Comparison of ENCODE assay signal across 8 cellular contexts in genomic region chr3:53160660-53161344, GRCh38. TPM values are rescaled to one million over a fixed set of nuclear protein-coding genes. Genes with fewer than 3 reads are reported as not detected.
DNase-seq lines count a peak whose midpoint lies in the region; ATAC-seq and TF ChIP-seq lines count a peak whose summit lies in the region.

PRKCD (plus strand) TSS chr3:53161209; CDS start chr3:53178423, 17,214 bp downstream.

- no peak for TF ChIP-seq EP300 in stomach (IDR thresholded peaks at IDR 0.05)

- WGBS in stomach, 5 donors = 0 to 2% (median 0%) methylated on average over 15 to 68 of the region's 69 CpGs

- DNase-seq in COLO829 (ENCODE audit: low spot score) (peak; percentile 91), RPMI7951 (ENCODE audit: low read depth) (peak; percentile 93), fibroblast of villous mesenchyme (ENCODE audit: low read depth) (peak; percentile 78), neural crest cell (ENCODE audit: low read depth, low spot score) (peak; percentile 39), stomach (peak; percentile 91)
- peak; percentile 74 for DNase-seq in activated effector memory CD4-positive, alpha-beta T cell treated with Interleukin-2 at 50 U/mL for 16 hours

- no peaks in the 10 kb centered on the region for H3K36me3 Mint-ChIP-seq in neural crest cell (ENCODE audit: low read depth)

- peak within 1 kb of the TSS; percentile 91 to 96 (median 95) for H3K27ac ChIP-seq in stomach

- intact Hi-C loops in stomach (cut with DNase I; ENCODE audit: low total_unique reads) = no loop called here

- H3K4me1 ChIP-seq in stomach = peaks cover 55 to 88% (median 84%) of the 10 kb centered on the region in 4 donors

- H3K36me3 ChIP-seq in stomach = peaks cover 0 to 7% (median 3%) of the 10 kb centered on the region in 4 donors

- no peaks in the 10 kb centered on the region for H3K9me3 Mint-ChIP-seq in neural crest cell

- no peak within 1 kb of the TSS for H3K27ac Mint-ChIP-seq in neural crest cell (ENCODE audit: unreplicated experiment)

- ATAC-seq in GM19395 (IDR thresholded peaks at IDR 0.05; ENCODE audit: unreplicated experiment) (peak; percentile 50), HG03571 (IDR thresholded peaks at IDR 0.05; ENCODE audit: unreplicated experiment) (peak; percentile 55)

- TF ChIP-seq POLR2A in stomach (IDR thresholded peaks at IDR 0.05) = peak in 1 of 4 donors; percentile 31

- TF ChIP-seq CTCF in fibroblast of villous mesenchyme (IDR thresholded peaks at IDR 0.05; ENCODE audit: insufficient read depth, low read depth, low read length) (peak; percentile 40), neural crest cell (conservative IDR thresholded peaks at IDR 0.05) (peak; percentile 51), stomach (IDR thresholded peaks at IDR 0.05) (peak in 5 of 7 experiments; percentile 55 to 65 (median 56))

- H3K9me3 ChIP-seq in stomach = no peaks in the 10 kb centered on the region

- peaks cover 0 to 11% (median 6%) of the 10 kb centered on the region in 3 donors for H3K27me3 ChIP-seq in stomach

- H3K4me3 ChIP-seq in fibroblast of villous mesenchyme (ENCODE audit: low read depth, low read length) (peak within 1 kb of the TSS; percentile 89), stomach (peak within 1 kb of the TSS; percentile 83 to 92 (median 88))

- peak within 1 kb of the TSS; percentile 84 for H3K4me3 Mint-ChIP-seq in neural crest cell

- peaks cover 44% of the 10 kb centered on the region for H3K27me3 Mint-ChIP-seq in neural crest cell (ENCODE audit: low read depth)

- H3K4me1 Mint-ChIP-seq in neural crest cell = peaks cover 22% of the 10 kb centered on the region

RNA-seq across cellular contexts. Expression of gene PRKCD, which starts in this region (rescaled TPM):
- total RNA-seq in RPMI7951 (2014; rRNA removed; shearing (Covaris generic)) = 4.3 and 5.0 TPM in 2 replicates
- total RNA-seq in fibroblast of villous mesenchyme (1.7 and 2.6 TPM in 2 replicates), neural crest cell (10.8 and 11.9 TPM in 2 replicates), stomach (100 to 1,000 TPM in 1 of 5 donors, 10 to 100 TPM in 4; 15.6 to 117 (median 37.9) TPM)
- 10 to 100 TPM; 20.5 to 56.1 (median 36.4) TPM for polyA plus RNA-seq in stomach

Comparison
In these comparisons a context has a peak if more than half of its experiments do, and no peak if none do; other contexts are left out.
1. Peak in every context shown above with its lines: DNase-seq, ATAC-seq, H3K4me3 ChIP-seq and H3K27ac ChIP-seq.
2. DNase-seq: peak in every context shown above with its lines; median percentile 93 in RPMI7951; 91 in COLO829; 91 in stomach; 78 in fibroblast of villous mesenchyme; 74 in activated effector memory CD4-positive, alpha-beta T cell treated with Interleukin-2 at 50 U/mL for 16 hours; 39 in neural crest cell.